Comparison of ENCODE assay signal across 12 cellular contexts in genomic region chr14:55802986-55803431, GRCh38.
DNase-seq lines count a peak whose midpoint lies in the region; ATAC-seq, FAIRE-seq and TF ChIP-seq lines count a peak whose summit lies in the region.
"Had no signal": no experiment of that assay in that cellular context is flagged by ENCODE, and none has a peak within 500 bp of the region (broad histone marks: within the 10 kb centered on the region; RNA-seq: fewer than 3 reads in every experiment).

No MANE protein-coding gene starts in this region.

- H3K4me1 ChIP-seq in breast epithelium: peaks cover 0 to 7% of the 10 kb centered on the region in 2 donors
- H3K4me1 ChIP-seq in SJSA1 (replicated peaks): peaks cover 21% of the 10 kb centered on the region
- H3K4me1 ChIP-seq in esophagus squamous epithelium: peaks cover 12 to 38% (median 30%) of the 10 kb centered on the region in 3 donors
- no peaks in the 10 kb centered on the region for H3K4me1 ChIP-seq in aorta (ENCODE audit: control insufficient read depth in 1 of 2, insufficient read depth in 2 of 2, low read length in 2 of 2)

- H3K9me3 ChIP-seq in breast epithelium: no peaks in the 10 kb centered on the region
- no peaks in the 10 kb centered on the region for H3K9me3 ChIP-seq in SJSA1 (replicated peaks)
- no peaks in the 10 kb centered on the region for H3K9me3 ChIP-seq in esophagus squamous epithelium
- no peaks in the 10 kb centered on the region for H3K9me3 ChIP-seq in aorta (ENCODE audit: control insufficient read depth, low read length)

- peak; percentile 68 for ATAC-seq in stimulated activated naive CD8-positive, alpha-beta T cell treated with anti-CD3 and anti-CD28 coated beads, Interleukin-15, amount 100 ng/mL, for 72 hours
- ATAC-seq in aorta (ENCODE audit: low FRiP score) (no peak), GM18873 (IDR thresholded peaks at IDR 0.05; ENCODE audit: low FRiP score, unreplicated experiment) (no peak)

- H3K27ac ChIP-seq in breast epithelium: no peak overlapping the region
- peak overlapping the region; percentile 9; the same call in 1 of the 2 replicates for H3K27ac ChIP-seq in SJSA1
- H3K27ac ChIP-seq in esophagus squamous epithelium: peak overlapping the region; percentile 5 to 59 (median 34)
- H3K27ac ChIP-seq in aorta (ENCODE audit: low read depth in 1 of 2, low read length in 2 of 2): no peak overlapping the region
- H3K27ac ChIP-seq: KMS-11 had no signal

- no peak overlapping the region for H3K4me3 Mint-ChIP-seq in MCF 10A (ENCODE audit: unreplicated experiment)
- H3K4me3 Mint-ChIP-seq in stimulated activated naive CD8-positive, alpha-beta T cell treated with anti-CD3 and anti-CD28 coated beads, Interleukin-15, amount 100 ng/mL, for 72 hours: no peak overlapping the region
- H3K4me3 Mint-ChIP-seq: dendritic cell treated with granulocyte-macrophage colony-stimulating factor and Interleukin-4, amounts not matched to agents 40 ng/mL and 50 ng/mL, for 4 days had no signal

- TF ChIP-seq POLR2A in breast epithelium (IDR thresholded peaks at IDR 0.05): no peak
- no peak for TF ChIP-seq POLR2A in esophagus squamous epithelium (IDR thresholded peaks at IDR 0.05)
- TF ChIP-seq POLR2A in GM12892 (IDR thresholded peaks at IDR 0.05; ENCODE audit: low read depth, low read length): no peak

- intact Hi-C loops in MCF 10A (cut with micrococcal nuclease): no loop called here
- intact Hi-C loops in breast epithelium (cut with DNase I; ENCODE audit: low total_unique reads): no loop called here
- intact Hi-C loops in esophagus squamous epithelium (cut with DNase I): no loop called here
- intact Hi-C loops in aorta (cut with DNase I): no loop called here

- no peaks in the 10 kb centered on the region for H3K27me3 ChIP-seq in breast epithelium
- no peaks in the 10 kb centered on the region for H3K27me3 ChIP-seq in SJSA1 (replicated peaks)
- H3K27me3 ChIP-seq in esophagus squamous epithelium: no peaks in the 10 kb centered on the region
- H3K27me3 ChIP-seq in aorta (ENCODE audit: control insufficient read depth in 1 of 2, insufficient read depth in 2 of 2, low read length in 1 of 2): no peaks in the 10 kb centered on the region

- peak overlapping the region; percentile 82 for H3K27ac Mint-ChIP-seq in MCF 10A (ENCODE audit: low read depth, unreplicated experiment)
- no peak overlapping the region for H3K27ac Mint-ChIP-seq in stimulated activated naive CD8-positive, alpha-beta T cell treated with anti-CD3 and anti-CD28 coated beads, Interleukin-15, amount 100 ng/mL, for 72 hours

- no peak for FAIRE-seq in GM12892 (lab: Jason Lieb, UNC)
- FAIRE-seq: islet of Langerhans had no signal

- TF ChIP-seq CTCF in MCF 10A (IDR thresholded peaks at IDR 0.05; ENCODE audit: unreplicated experiment): peak; percentile 36
- no peak for TF ChIP-seq CTCF in breast epithelium (IDR thresholded peaks at IDR 0.05)
- TF ChIP-seq CTCF in esophagus squamous epithelium (IDR thresholded peaks at IDR 0.05): peak in 5 of 6 experiments; percentile 20 to 48 (median 25)

- CTCF ChIA-PET in MCF 10A (lab: Yijun Ruan, JAX): interaction anchor here (0.6 to 1.9 kb wide), 10 partner anchors 8 to 620 kb away, joined by 3 to 12 read pairs (median 3); no protein-coding TSS in a partner anchor

- peaks cover 7% of the 10 kb centered on the region for H3K9me3 Mint-ChIP-seq in MCF 10A (ENCODE audit: unreplicated experiment)
- peaks cover 13 to 19% of the 10 kb centered on the region in 2 donors for H3K9me3 Mint-ChIP-seq in stimulated activated naive CD8-positive, alpha-beta T cell treated with anti-CD3 and anti-CD28 coated beads, Interleukin-15, amount 100 ng/mL, for 72 hours

- no peaks in the 10 kb centered on the region for H3K36me3 ChIP-seq in breast epithelium
- H3K36me3 ChIP-seq in SJSA1: no peaks in the 10 kb centered on the region
- no peaks in the 10 kb centered on the region for H3K36me3 ChIP-seq in esophagus squamous epithelium
- H3K36me3 ChIP-seq in aorta (ENCODE audit: control insufficient read depth in 1 of 2, insufficient read depth in 2 of 2, low read length in 1 of 2): no peaks in the 10 kb centered on the region

- DNase-seq in MCF 10A (ENCODE audit: unreplicated experiment) (peak; percentile 80), breast epithelium (ENCODE audit: low spot score in 2 of 2) (no peak), SJSA1 (ENCODE audit: low read depth in 1 of 2, low spot score in 2 of 2) (peak in 1 of 2 experiments; percentile 20), esophagus squamous epithelium (lab: John Stamatoyannopoulos, UW) (no peak), GM12892 (ENCODE audit: insufficient read length) (no peak), aorta (no peak)
- DNase-seq in stimulated activated naive CD8-positive, alpha-beta T cell treated with anti-CD3 and anti-CD28 coated beads, Interleukin-15, amount 100 ng/mL, for 72 hours: peak in 1 of 2 donors; percentile 10
- DNase-seq: posterior cingulate gyrus had no signal

- POLR2A ChIA-PET in MCF 10A (lab: Yijun Ruan, JAX): interaction anchor here (0.7 to 2.0 kb wide), 9 partner anchors 9 to 86 kb away, joined by 3 to 12 read pairs (median 3); no protein-coding TSS in a partner anchor

- no peak overlapping the region for H3K4me3 ChIP-seq in breast epithelium
- no peak overlapping the region for H3K4me3 ChIP-seq in SJSA1
- no peak overlapping the region for H3K4me3 ChIP-seq in esophagus squamous epithelium
- no peak overlapping the region for H3K4me3 ChIP-seq in aorta (ENCODE audit: low read length in 2 of 2)

- no TSS peak for BruUV-seq in MCF 10A (replicated peaks; lab: Mats Ljungman, UMichigan)

- peaks cover 53% of the 10 kb centered on the region for H3K4me1 Mint-ChIP-seq in MCF 10A (ENCODE audit: insufficient read depth, unreplicated experiment)
- peaks cover 56% of the 10 kb centered on the region for H3K4me1 Mint-ChIP-seq in stimulated activated naive CD8-positive, alpha-beta T cell treated with anti-CD3 and anti-CD28 coated beads, Interleukin-15, amount 100 ng/mL, for 72 hours

- H3K27me3 Mint-ChIP-seq in MCF 10A (ENCODE audit: insufficient read depth, unreplicated experiment): no peaks in the 10 kb centered on the region
- H3K27me3 Mint-ChIP-seq in stimulated activated naive CD8-positive, alpha-beta T cell treated with anti-CD3 and anti-CD28 coated beads, Interleukin-15, amount 100 ng/mL, for 72 hours: no peaks in the 10 kb centered on the region

- H3K36me3 Mint-ChIP-seq in MCF 10A (ENCODE audit: insufficient read depth, unreplicated experiment): no peaks in the 10 kb centered on the region

Comparison
In these comparisons a context has a peak if more than half of its experiments do, and no peak if none do; other contexts are left out.
1. CTCF ChIP-seq: peak in MCF 10A (single experiment) and esophagus squamous epithelium (5 of 6); none in breast epithelium (0 of 3).
2. H3K27ac ChIP-seq: peak in SJSA1 (single experiment) and esophagus squamous epithelium (4 of 4); none in breast epithelium (0 of 2) and aorta (0 of 2).